Comparison of ENCODE assay signal across 9 cellular contexts in genomic region chr19:16355293-16356043, GRCh38. TPM values are rescaled to one million over a fixed set of nuclear protein-coding genes. Genes with fewer than 3 reads are reported as not detected.
A peak's percentile ranks its signal among the peaks of the same experiment; 100 is the strongest.
DNase-seq lines count a peak whose midpoint lies in the region; ATAC-seq and TF ChIP-seq lines count a peak whose summit lies in the region.
"Had no signal": no experiment of that assay in that cellular context is flagged by ENCODE, and none has a peak within 500 bp of the region (broad histone marks: within the 10 kb centered on the region; RNA-seq: fewer than 3 reads in every experiment).

No MANE protein-coding gene starts in this region.

- peaks cover 60% of the 10 kb centered on the region for H3K4me1 Mint-ChIP-seq in CD14-positive monocyte
- H3K4me1 Mint-ChIP-seq in mesothelial cell of epicardium = peaks cover 6% of the 10 kb centered on the region

- ATAC-seq in GM21723 (IDR thresholded peaks at IDR 0.05; ENCODE audit: unreplicated experiment) = no peak

- TF ChIP-seq CTCF in CD14-positive monocyte (IDR thresholded peaks at IDR 0.05) (no peak), choroid plexus epithelial cell (conservative IDR thresholded peaks at IDR 0.05; ENCODE audit: low read depth, low read length) (no peak), mesothelial cell of epicardium (IDR thresholded peaks at IDR 0.05; ENCODE audit: unreplicated experiment) (no peak), lower leg skin (IDR thresholded peaks at IDR 0.05) (no peak)

- in situ Hi-C loops in KBM-7 (cut with MboI; ENCODE audit: low pct_unique_long_range_greater_than_20kb, low sequenced_read_pairs) = no loop called here

- H3K36me3 Mint-ChIP-seq in CD14-positive monocyte = peaks cover 28 to 62% of the 10 kb centered on the region in 2 donors
- peaks cover 16% of the 10 kb centered on the region for H3K36me3 Mint-ChIP-seq in mesothelial cell of epicardium

- peaks cover 0 to 5% (median 0%) of the 10 kb centered on the region in 3 donors for H3K27me3 Mint-ChIP-seq in CD14-positive monocyte (ENCODE audit: low read depth in 3 of 3)
- H3K27me3 Mint-ChIP-seq in mesothelial cell of epicardium (ENCODE audit: low read depth) = no peaks in the 10 kb centered on the region

- intact Hi-C loops in CD14-positive monocyte (cut with micrococcal nuclease) = no loop called here
- intact Hi-C loops in lower leg skin (cut with DNase I; ENCODE audit: low total_unique reads) = no loop called here

- H3K27ac Mint-ChIP-seq in CD14-positive monocyte = peak overlapping the region in 3 of 7 donors; percentile 28 to 54 (median 30)
- peak overlapping the region; percentile 50 for H3K27ac Mint-ChIP-seq in mesothelial cell of epicardium

- DNase-seq in CD14-positive monocyte (ENCODE audit: low spot score) (peak; percentile 43), KBM-7 (peak; percentile 64), choroid plexus epithelial cell (ENCODE audit: low read depth) (peak; percentile 33), mesothelial cell of epicardium (ENCODE audit: low spot score in 2 of 2, unreplicated experiment in 2 of 2) (no peak), lower leg skin (ENCODE audit: low spot score in 2 of 2) (no peak), dermis blood vessel endothelial cell (no peak), RPMI8226 (no peak)
- DNase-seq: COR-L47 had no signal

- H3K4me3 Mint-ChIP-seq in CD14-positive monocyte (peak overlapping the region in 1 of 2 donors; percentile 11), mesothelial cell of epicardium (no peak overlapping the region)

- H3K4me3 ChIP-seq in choroid plexus epithelial cell (ENCODE audit: low read depth, low read length) = no peak overlapping the region
- H3K4me3 ChIP-seq in lower leg skin (ENCODE audit: low read depth, poor library complexity, severe bottlenecking) = no peak overlapping the region

- TF ChIP-seq POLR2A in lower leg skin (IDR thresholded peaks at IDR 0.05) = no peak

- WGBS in lower leg skin, 2 donors = 77 to 87% methylated on average over 33 to 39 of the region's 39 CpGs

- H3K9me3 Mint-ChIP-seq in CD14-positive monocyte = peaks cover 0 to 2% (median 0%) of the 10 kb centered on the region in 7 donors
- H3K9me3 Mint-ChIP-seq in mesothelial cell of epicardium = no peaks in the 10 kb centered on the region

RNA-seq across cellular contexts. Expression of gene KLF2, which starts 30.8 kb away (rescaled TPM):
- 10 to 100 TPM; 34.0 to 51.4 TPM for polyA plus RNA-seq in CD14-positive monocyte
- total RNA-seq in mesothelial cell of epicardium = 10.9 to 12.8 TPM (median 12.3 TPM) in 3 replicates
- 10 to 100 TPM; 12.6 to 27.5 (median 19.9) TPM for total RNA-seq in lower leg skin
- 4.4 and 5.1 TPM in 2 replicates for total RNA-seq in dermis blood vessel endothelial cell

Comparison
In these comparisons a context has a peak if more than half of its experiments do, and no peak if none do; other contexts are left out.
1. DNase-seq: peak in CD14-positive monocyte (single experiment), KBM-7 (single experiment) and choroid plexus epithelial cell (single experiment); none in mesothelial cell of epicardium (0 of 2), lower leg skin (0 of 2), dermis blood vessel endothelial cell (single experiment) and RPMI8226 (single experiment).